1 cellular context compared by ENCODE assay signal in genomic region chr6:167523426-167523825, GRCh38.
TF ChIP-seq lines count a peak whose summit lies in the region.

No MANE protein-coding gene starts in this region.

TF ChIP-seq in H1, 55 proteins besides CTCF, POLR2A, EP300 and RAD21 (continued from another document):
- no peak for TF ChIP-seq ZNF274 (IDR thresholded peaks at IDR 0.05; ENCODE audit: borderline replicate concordance, extremely low read depth, low read length)
- no peak for TF ChIP-seq MAX (IDR thresholded peaks at IDR 0.05)
- TF ChIP-seq TEAD4 (IDR thresholded peaks at IDR 0.05; ENCODE audit: low read depth, low read length): no peak
- no peak for TF ChIP-seq SP2 (IDR thresholded peaks at IDR 0.05; ENCODE audit: low read length)
- no peak for TF ChIP-seq FOSL1 (IDR thresholded peaks at IDR 0.05; ENCODE audit: insufficient read depth, low read depth, low read length)
- TF ChIP-seq JUN (IDR thresholded peaks at IDR 0.05; ENCODE audit: low read depth, low read length): no peak
- no peak for TF ChIP-seq TBP (IDR thresholded peaks at IDR 0.05; ENCODE audit: low read depth, low read length)
- TF ChIP-seq CHD1 (IDR thresholded peaks at IDR 0.05; ENCODE audit: low read depth, low read length): no peak
- TF ChIP-seq BACH1 (IDR thresholded peaks at IDR 0.05; ENCODE audit: low read length): no peak
- no peak for TF ChIP-seq NRF1 (IDR thresholded peaks at IDR 0.05; ENCODE audit: low read depth, low read length)
